9 cellular contexts compared by ENCODE assay signal in genomic region chr1:202237052-202237451, GRCh38. TPM values are rescaled to one million over a fixed set of nuclear protein-coding genes. Genes with fewer than 3 reads are reported as not detected.
A peak's percentile ranks its signal among the peaks of the same experiment; 100 is the strongest.
DNase-seq lines count a peak whose midpoint lies in the region; ATAC-seq and TF ChIP-seq lines count a peak whose summit lies in the region.
"Had no signal": no experiment of that assay in that cellular context is flagged by ENCODE, and none has a peak within 500 bp of the region (broad histone marks: within the 10 kb centered on the region; RNA-seq: fewer than 3 reads in every experiment).

No MANE protein-coding gene starts in this region.

- in situ Hi-C loops in G401 (cut with HindIII; ENCODE audit: low sequenced_read_pairs) = no loop called here

- CTCF ChIA-PET in WTC11 (lab: Charles Lee) = interaction anchor here (0.5 to 4.6 kb wide), 27 partner anchors 8 to 473 kb away, joined by 3 to 76 read pairs (median 4); partner anchors contain the start of genes PPP1R12B and SYT2

- intact Hi-C loops in spleen (cut with DNase I; ENCODE audit: low total_unique reads) = no loop called here

- TF ChIP-seq CTCF in GM12873 (IDR thresholded peaks at IDR 0.05; ENCODE audit: insufficient read depth, low read depth, low read length, missing control alignments) = peak; percentile 67
- peak; percentile 24; the same call in 1 of the 2 replicates for TF ChIP-seq CTCF in WTC11 (IDR thresholded peaks at IDR 0.05)
- TF ChIP-seq CTCF in cardiac muscle cell (IDR thresholded peaks at IDR 0.05; ENCODE audit: low read depth, low read length) = peak; percentile 60
- peak in 5 of 11 experiments; percentile 16 to 54 (median 28) for TF ChIP-seq CTCF in spleen (IDR thresholded peaks at IDR 0.05 in 8 of 11, conservative IDR thresholded peaks at IDR 0.05 in 3 of 11)

- H3K4me1 Mint-ChIP-seq in WTC11 = peaks cover 45% of the 10 kb centered on the region

- no peaks in the 10 kb centered on the region for H3K27me3 ChIP-seq in cardiac muscle cell
- peaks cover 0 to 20% (median 10%) of the 10 kb centered on the region in 7 donors for H3K27me3 ChIP-seq in spleen (replicated peaks in 1 of 7)

- 0 out of 2 replicates have a peak, but pooled peaks cover 4% of the 10 kb centered on the region for H3K27me3 Mint-ChIP-seq in WTC11 (ENCODE audit: low read depth)

- H3K36me3 Mint-ChIP-seq in WTC11 = no peaks in the 10 kb centered on the region

- H3K4me3 Mint-ChIP-seq in WTC11 = no peak overlapping the region

- WGBS in spleen, 5 donors = 45 to 51% (median 47%) methylated on average over 8 of the region's 8 CpGs

- ATAC-seq in WTC11 = peak; percentile 84
- ATAC-seq in GM21390 (IDR thresholded peaks at IDR 0.05; ENCODE audit: unreplicated experiment) = no peak

- peak overlapping the region; percentile 65; the same call in 1 of the 2 replicates for H3K27ac Mint-ChIP-seq in WTC11

- H3K27ac ChIP-seq in cardiac muscle cell (no peak overlapping the region), spleen (no peak overlapping the region)

- DNase-seq in AG08396 (ENCODE audit: low spot score) (peak; percentile 65), MV-4-11 (lab: John Stamatoyannopoulos, UW) (peak; percentile 19), WTC11 (ENCODE audit: low spot score) (peak; percentile 89), cardiac muscle cell (ENCODE audit: low read depth in 1 of 2, low spot score in 1 of 2) (peak; percentile 36 to 75), spleen (peak; percentile 61), G401 (ENCODE audit: low spot score) (no peak)

- TF ChIP-seq POLR2A in spleen (IDR thresholded peaks at IDR 0.05) = no peak

- POLR2A ChIA-PET in WTC11 (lab: Charles Lee) = no interaction called here

- no peaks in the 10 kb centered on the region for H3K36me3 ChIP-seq in cardiac muscle cell
- no peaks in the 10 kb centered on the region for H3K36me3 ChIP-seq in spleen

- H3K9me3 Mint-ChIP-seq in WTC11 = no peaks in the 10 kb centered on the region

- H3K4me3 ChIP-seq in cardiac muscle cell = no peak overlapping the region
- H3K4me3 ChIP-seq in spleen = no peak overlapping the region

- H3K4me1 ChIP-seq in cardiac muscle cell (ENCODE audit: low read depth) (no peaks in the 10 kb centered on the region), spleen (no peaks in the 10 kb centered on the region)

- no peaks in the 10 kb centered on the region for H3K9me3 ChIP-seq in cardiac muscle cell (ENCODE audit: low read depth)
- no peaks in the 10 kb centered on the region for H3K9me3 ChIP-seq in spleen

TF ChIP-seq in WTC11, 78 proteins besides CTCF, POLR2A, EP300 and RAD21:
- TF ChIP-seq ZNF232 (CRISPR knock-in tag; IDR thresholded peaks at IDR 0.05) (0 out of 2 replicates have a peak, but pooled peaks have one; percentile 47), TEAD1 (CRISPR knock-in tag; IDR thresholded peaks at IDR 0.05) (peak; percentile 67), HMGA2 (CRISPR knock-in tag; IDR thresholded peaks at IDR 0.05) (no peak), KAT7 (CRISPR knock-in tag; IDR thresholded peaks at IDR 0.05; ENCODE audit: borderline replicate concordance) (no peak), ZNF423 (CRISPR knock-in tag; IDR thresholded peaks at IDR 0.05) (0 out of 2 replicates have a peak, but pooled peaks have one; percentile 33), IRF1 (CRISPR knock-in tag; IDR thresholded peaks at IDR 0.05) (no peak), ZMAT4 (CRISPR knock-in tag; IDR thresholded peaks at IDR 0.05) (no peak), TP53 (CRISPR knock-in tag; IDR thresholded peaks at IDR 0.05) (peak; percentile 73; the same call in 1 of the 2 replicates), HMGXB4 (CRISPR knock-in tag; IDR thresholded peaks at IDR 0.05) (0 out of 2 replicates have a peak, but pooled peaks have one; percentile 35)

RNA-seq across cellular contexts. Expression of gene LGR6, which starts 43.5 kb away (rescaled TPM):
- 0.78 to 1.1 TPM (median 1.1 TPM) in 3 replicates for total RNA-seq in WTC11 (2021)
- not detected in 2 replicates for total RNA-seq in cardiac muscle cell
- 0.16 TPM in 1 of 2 replicates, not detected in the other for polyA plus RNA-seq in cardiac muscle cell
- 10 to 100 TPM in 3 of 7 donors, 1 to 10 TPM in 4; 1.9 to 24.5 (median 8.6) TPM for total RNA-seq in spleen
- polyA plus RNA-seq in spleen = 1 to 10 TPM in 2 of 3 donors, under 1 TPM in 1; 0.61 to 3.3 (median 2.0) TPM
- not detected in 2 replicates for total RNA-seq in G401 (2014; rRNA removed; shearing (Covaris generic))
- total RNA-seq: subcutaneous adipose tissue had no signal
